Comparison of ENCODE assay signal across 24 cellular contexts in the genomic region with DNA sequence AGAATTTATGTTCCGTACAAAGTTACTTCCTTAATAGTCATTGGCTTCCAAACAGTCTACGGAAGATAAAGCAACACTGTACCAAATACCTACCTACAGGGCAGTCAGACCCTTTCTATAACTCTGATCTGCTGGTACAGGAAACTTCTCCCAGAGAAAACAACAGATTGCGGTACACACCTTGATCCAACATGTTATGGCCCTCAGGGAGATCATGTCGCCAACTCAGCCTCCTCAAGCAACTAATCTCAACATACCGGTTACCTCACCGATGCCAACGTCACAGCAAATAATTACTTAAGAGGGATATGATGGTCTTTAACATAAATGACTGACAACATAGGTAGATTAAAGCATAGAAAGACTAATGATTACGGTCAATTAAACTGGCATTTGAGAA.
DNase-seq lines count a peak whose midpoint lies in the region; ATAC-seq and FAIRE-seq lines count a peak whose summit lies in the region.
"Had no signal": no experiment of that assay in that cellular context is flagged by ENCODE, and none has a peak within 500 bp of the region (broad histone marks: within the 10 kb centered on the region; RNA-seq: fewer than 3 reads in every experiment).

No MANE protein-coding gene starts in this region.

- DNase-seq in NCI-H2171 treated with DMSO at 0.1 percent for 48 hours (lab: John Stamatoyannopoulos, UW) = peak; percentile 54
- DNase-seq in NCI-H2171 (lab: John Stamatoyannopoulos, UW) = no peak
- peak; percentile 13 for DNase-seq in left kidney (ENCODE audit: low read depth, low spot score)
- no peak for DNase-seq in urothelium cell line (ENCODE audit: low spot score)
- no peak for DNase-seq in small intestine
- DNase-seq: Caco-2; CD4-positive, CD25-positive, alpha-beta regulatory T cell; CD8-positive, alpha-beta T cell; DMS53; DMS79 treated with DMSO at 0.1 percent for 48 hours; GM23248; H7; HCEC 1CT had no signal

- FAIRE-seq in urothelium cell line (lab: Jason Lieb, UNC) = peak; percentile 46
- FAIRE-seq in small intestine (lab: Jason Lieb, UNC) = no peak
- FAIRE-seq: A204.1, G401.6, GM12878, GM18507, H1 had no signal

- no peaks in the 10 kb centered on the region for H3K4me1 ChIP-seq in small intestine (ENCODE audit: control insufficient read depth in 2 of 2, insufficient read depth in 1 of 2, low read depth in 1 of 2, low read length in 1 of 2)
- H3K4me1 ChIP-seq: BLaER1, Caco-2 had no signal

- ATAC-seq in esophagus mucosa (peak; percentile 74), GM19328 (IDR thresholded peaks at IDR 0.05; ENCODE audit: unreplicated experiment) (no peak), HG03045 (IDR thresholded peaks at IDR 0.05; ENCODE audit: unreplicated experiment) (no peak)
- ATAC-seq: CD8-positive, alpha-beta T cell; GM12878 had no signal

- H3K36me3 ChIP-seq in small intestine (ENCODE audit: control insufficient read depth in 2 of 2, insufficient read depth in 2 of 2, low read length in 2 of 2) = peaks cover 2 to 26% of the 10 kb centered on the region in 2 donors

- no peak overlapping the region for H3K4me3 ChIP-seq in small intestine (ENCODE audit: low read depth in 1 of 2, low read length in 2 of 2)
- H3K4me3 ChIP-seq: BLaER1, GM12878, GM23248 had no signal

- no peaks in the 10 kb centered on the region for H3K27me3 ChIP-seq in small intestine (ENCODE audit: control insufficient read depth in 2 of 2, insufficient read depth in 2 of 2, low read length in 2 of 2)
- H3K27me3 ChIP-seq: BLaER1 had no signal

- H3K9me3 ChIP-seq in small intestine (ENCODE audit: control insufficient read depth, low read depth) = no peaks in the 10 kb centered on the region
- H3K9me3 ChIP-seq: Caco-2 had no signal

- WGBS in small intestine, 3 donors = 97 to 98% (median 97%) methylated on average over 8 of the region's 8 CpGs

- no peak overlapping the region for H3K27ac ChIP-seq in small intestine (ENCODE audit: low read depth in 1 of 2, low read length in 1 of 2)
- H3K27ac ChIP-seq: 22Rv1, BLaER1, C4-2B, GM23248 had no signal

Comparison
In these comparisons a context has a peak if more than half of its experiments do, and no peak if none do; other contexts are left out.
1. DNase-seq: peak in NCI-H2171 treated with DMSO at 0.1 percent for 48 hours (single experiment) and left kidney (single experiment); none in NCI-H2171 (single experiment), urothelium cell line (single experiment) and small intestine (single experiment).